Comparison of ENCODE assay signal across 13 cellular contexts in genomic region chr15:70289191-70289955, GRCh38.
DNase-seq lines count a peak whose midpoint lies in the region; ATAC-seq and TF ChIP-seq lines count a peak whose summit lies in the region.
"Had no signal": no experiment of that assay in that cellular context is flagged by ENCODE, and none has a peak within 500 bp of the region (broad histone marks: within the 10 kb centered on the region; RNA-seq: fewer than 3 reads in every experiment).

No MANE protein-coding gene starts in this region.

- peak; percentile 40 for DNase-seq in ELR (ENCODE audit: low read depth)
- DNase-seq in NT2/D1 (ENCODE audit: low read depth, low spot score) = peak; percentile 47
- peak; percentile 43 for DNase-seq in epidermal melanocyte (ENCODE audit: insufficient read length, low spot score)
- DNase-seq in CD8-positive, alpha-beta T cell = no peak
- no peak for DNase-seq in activated CD4-positive, alpha-beta T cell treated with anti-CD3 and anti-CD28 coated beads, Interleukin-2, amount 50 U/mL, for 4 hours
- no peak for DNase-seq in effector memory CD8-positive, alpha-beta T cell
- DNase-seq: activated gamma-delta T cell, heart right ventricle, NCI-H510A, small intestine had no signal

- H3K27ac ChIP-seq in parathyroid adenoma = no peak overlapping the region
- no peak overlapping the region for H3K27ac ChIP-seq in CD8-positive, alpha-beta T cell (ENCODE audit: low read depth, low read length)
- H3K27ac ChIP-seq: heart right ventricle had no signal

- CTCF ChIA-PET in CD8-positive, alpha-beta T cell (lab: Charles Lee) = interaction anchor here (0.6 kb wide), 1 partner anchor 555 kb away, joined by 3 read pairs; no protein-coding TSS in a partner anchor

- TF ChIP-seq CTCF in parathyroid adenoma (IDR thresholded peaks at IDR 0.05) = no peak
- TF ChIP-seq CTCF in CD8-positive, alpha-beta T cell (IDR thresholded peaks at IDR 0.05) = no peak

- H3K9me3 Mint-ChIP-seq in CD8-positive, alpha-beta T cell = no peaks in the 10 kb centered on the region
- H3K9me3 Mint-ChIP-seq in effector memory CD8-positive, alpha-beta T cell = no peaks in the 10 kb centered on the region
- H3K9me3 Mint-ChIP-seq: dendritic cell treated with granulocyte-macrophage colony-stimulating factor and Interleukin-4, amounts not matched to agents 40 ng/mL and 50 ng/mL, for 4 days had no signal

- no peak overlapping the region for H3K4me3 ChIP-seq in NT2/D1 (ENCODE audit: insufficient read length, low read depth)
- H3K4me3 ChIP-seq in parathyroid adenoma (ENCODE audit: low read depth, low read length) = no peak overlapping the region
- no peak overlapping the region for H3K4me3 ChIP-seq in CD8-positive, alpha-beta T cell (ENCODE audit: low read depth, low read length)
- H3K4me3 ChIP-seq: heart right ventricle had no signal

- intact Hi-C loops in CD8-positive, alpha-beta T cell (cut with DNase I, micrococcal nuclease) = no loop called here

- H3K79me2 ChIP-seq in parathyroid adenoma = no peaks in the 10 kb centered on the region

- H3K4me1 Mint-ChIP-seq in CD8-positive, alpha-beta T cell (ENCODE audit: low read depth) = no peaks in the 10 kb centered on the region
- H3K4me1 Mint-ChIP-seq in effector memory CD8-positive, alpha-beta T cell (ENCODE audit: low read depth in 2 of 2) = peaks cover 3 to 4% of the 10 kb centered on the region in 2 donors

- no peak overlapping the region for H3K4me2 ChIP-seq in parathyroid adenoma (ENCODE audit: low read length)

- peak overlapping the region; percentile 46 for H2AFZ ChIP-seq in parathyroid adenoma

- POLR2A ChIA-PET in CD8-positive, alpha-beta T cell (lab: Charles Lee) = no interaction called here

- H3K36me3 ChIP-seq in NT2/D1 (ENCODE audit: insufficient read depth, insufficient read length, low read length) (no peaks in the 10 kb centered on the region), parathyroid adenoma (ENCODE audit: control insufficient read depth, insufficient read depth, low read length) (no peaks in the 10 kb centered on the region)
- no peaks in the 10 kb centered on the region for H3K36me3 ChIP-seq in CD8-positive, alpha-beta T cell (ENCODE audit: insufficient read depth, low read length)
- H3K36me3 ChIP-seq: heart right ventricle had no signal

- H3K27me3 ChIP-seq in NT2/D1 (ENCODE audit: insufficient read depth, insufficient read length) = no peaks in the 10 kb centered on the region
- H3K27me3 ChIP-seq in parathyroid adenoma (ENCODE audit: control insufficient read depth, insufficient read depth, low read length) = no peaks in the 10 kb centered on the region
- no peaks in the 10 kb centered on the region for H3K27me3 ChIP-seq in CD8-positive, alpha-beta T cell (ENCODE audit: insufficient read depth, low read length)
- H3K27me3 ChIP-seq: heart right ventricle had no signal

- H3K9ac ChIP-seq in NT2/D1 (ENCODE audit: insufficient read length, low read depth) (no peak overlapping the region), parathyroid adenoma (no peak overlapping the region)

- H3K27me3 Mint-ChIP-seq in CD8-positive, alpha-beta T cell (ENCODE audit: low read depth) = no peaks in the 10 kb centered on the region
- H3K27me3 Mint-ChIP-seq in effector memory CD8-positive, alpha-beta T cell = peaks cover 0 to 24% of the 10 kb centered on the region in 2 donors

- H3K36me3 Mint-ChIP-seq in CD8-positive, alpha-beta T cell = no peaks in the 10 kb centered on the region
- peaks cover 4% of the 10 kb centered on the region for H3K36me3 Mint-ChIP-seq in effector memory CD8-positive, alpha-beta T cell (ENCODE audit: insufficient read depth)

- H3K9me3 ChIP-seq in NT2/D1 (ENCODE audit: insufficient read depth, low read length) = peaks cover 10% of the 10 kb centered on the region; the same call in 1 of the 2 replicates
- H3K9me3 ChIP-seq in parathyroid adenoma (ENCODE audit: control insufficient read depth, low read length) = no peaks in the 10 kb centered on the region
- H3K9me3 ChIP-seq in CD8-positive, alpha-beta T cell (ENCODE audit: low read length) = no peaks in the 10 kb centered on the region
- H3K9me3 ChIP-seq: heart right ventricle had no signal

- ATAC-seq in CD8-positive, alpha-beta T cell = no peak
- no peak for ATAC-seq in HG02642 (IDR thresholded peaks at IDR 0.05; ENCODE audit: poor library complexity, unreplicated experiment)
- no peak for ATAC-seq in effector memory CD8-positive, alpha-beta T cell (replicated peaks)

- H3K27ac Mint-ChIP-seq in CD8-positive, alpha-beta T cell = no peak overlapping the region
- H3K27ac Mint-ChIP-seq in effector memory CD8-positive, alpha-beta T cell = peak overlapping the region in 1 of 2 donors; percentile 22
- H3K27ac Mint-ChIP-seq: dendritic cell treated with granulocyte-macrophage colony-stimulating factor and Interleukin-4, amounts not matched to agents 40 ng/mL and 50 ng/mL, for 4 days had no signal

- H3K4me1 ChIP-seq in NT2/D1 (ENCODE audit: insufficient read depth, insufficient read length) (peaks cover 21% of the 10 kb centered on the region), parathyroid adenoma (no peaks in the 10 kb centered on the region)
- H3K4me1 ChIP-seq in CD8-positive, alpha-beta T cell (ENCODE audit: insufficient read depth, low read length) = no peaks in the 10 kb centered on the region

- no peak overlapping the region for H3K4me3 Mint-ChIP-seq in CD8-positive, alpha-beta T cell
- H3K4me3 Mint-ChIP-seq in effector memory CD8-positive, alpha-beta T cell = no peak overlapping the region
- H3K4me3 Mint-ChIP-seq: dendritic cell treated with granulocyte-macrophage colony-stimulating factor and Interleukin-4, amounts not matched to agents 40 ng/mL and 50 ng/mL, for 4 days had no signal

Comparison
In these comparisons a context has a peak if more than half of its experiments do, and no peak if none do; other contexts are left out.
1. DNase-seq: peak in ELR (single experiment), NT2/D1 (single experiment) and epidermal melanocyte (single experiment); none in CD8-positive, alpha-beta T cell (0 of 7), activated CD4-positive, alpha-beta T cell treated with anti-CD3 and anti-CD28 coated beads, Interleukin-2, amount 50 U/mL, for 4 hours (0 of 2) and effector memory CD8-positive, alpha-beta T cell (0 of 3).